6 cellular contexts compared by ENCODE assay signal in genomic region chr5:4875942-4876341, GRCh38.
"Had no signal": no experiment of that assay in that cellular context is flagged by ENCODE, and none has a peak within 500 bp of the region (broad histone marks: within the 10 kb centered on the region; RNA-seq: fewer than 3 reads in every experiment).

No MANE protein-coding gene starts in this region.

- H3K27me3 Mint-ChIP-seq: IgD-negative memory B cell had no signal

- DNase-seq: IMR-90, KBM-7 had no signal

- H3K4me3 ChIP-seq: K562 had no signal

- H3K36me3 Mint-ChIP-seq: IgD-negative memory B cell had no signal

- H3K9me3 Mint-ChIP-seq: IgD-negative memory B cell had no signal

- H3K4me3 Mint-ChIP-seq: IgD-negative memory B cell had no signal

- H3K4me1 Mint-ChIP-seq: IgD-negative memory B cell had no signal

- ATAC-seq: HepG2, K562 had no signal

- H3K27ac ChIP-seq: HL-60 had no signal
